28 cellular contexts compared by ENCODE assay signal in the genomic region with DNA sequence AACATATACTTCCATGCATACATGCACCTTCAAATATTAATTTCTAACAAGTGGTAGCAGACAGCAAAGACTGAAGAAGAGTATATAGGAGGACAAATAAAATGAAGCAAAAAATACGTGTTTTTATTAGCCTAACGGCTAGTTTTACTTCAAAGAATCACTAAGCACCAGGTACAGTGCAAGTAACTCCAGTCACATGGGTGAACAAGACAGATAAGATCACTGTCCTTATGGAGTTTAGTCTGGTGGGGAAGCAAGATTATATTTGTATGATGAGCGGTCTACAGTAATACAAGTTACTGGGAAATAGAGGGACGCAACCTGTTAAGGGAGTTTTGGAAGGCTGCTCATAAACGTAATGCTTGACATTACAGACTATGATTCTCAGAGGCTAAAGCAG.
"Had no signal": no experiment of that assay in that cellular context is flagged by ENCODE, and none has a peak within 500 bp of the region (broad histone marks: within the 10 kb centered on the region; RNA-seq: fewer than 3 reads in every experiment).

No MANE protein-coding gene starts in this region.

- DNase-seq: activated CD4-positive, alpha-beta memory T cell treated with anti-CD3 and anti-CD28 coated beads for 36 hours; activated CD4-positive, alpha-beta T cell treated with anti-CD3 and anti-CD28 coated beads for 36 hours; activated CD4-positive, alpha-beta T cell treated with anti-CD3 and anti-CD28 coated beads, Interleukin-2, amount 10 ng/mL, durations not matched to agents 24 days and 14 days; activated CD4-positive, CD25-positive, alpha-beta regulatory T cell; activated CD4-positive, CD25-positive, alpha-beta regulatory T cell treated with anti-CD3 and anti-CD28 coated beads, Interleukin-2, amount 50 U/mL, for 72 hours; activated CD8-positive, alpha-beta memory T cell treated with anti-CD3 and anti-CD28 coated beads, Interleukin-2, amount 10 ng/mL, durations not matched to agents 7 days and 5 days; activated CD8-positive, alpha-beta memory T cell treated with anti-CD3 and anti-CD28 coated beads, Interleukin-2, amount 50 U/mL, for 4 hours; activated CD8-positive, alpha-beta T cell treated with anti-CD3 and anti-CD28 coated beads, Interleukin-2, amount 10 ng/mL, durations not matched to agents 7 days and 5 days; activated effector memory CD4-positive, alpha-beta T cell treated with anti-CD3 and anti-CD28 coated beads, Interleukin-2, amount 50 U/mL, for 16 hours; activated naive CD4-positive, alpha-beta T cell treated with anti-CD3 and anti-CD28 coated beads for 36 hours; activated naive CD8-positive, alpha-beta T cell treated with anti-CD3 and anti-CD28 coated beads for 36 hours; activated naive CD8-positive, alpha-beta T cell treated with anti-CD3 and anti-CD28 coated beads, Interleukin-2, amount 50 U/mL, for 24 hours; activated T-cell treated with anti-CD3 and anti-CD28 coated beads, Interleukin-2, amount 50 U/mL, for 1 hour; activated T-cell treated with anti-CD3 and anti-CD28 coated beads, Interleukin-2, amount 50 U/mL, for 48 hours; adrenal gland; amygdala; aorta; body of pancreas; caudate nucleus; effector CD8-positive, alpha-beta T cell; foreskin fibroblast; head of caudate nucleus; T-helper 2 cell had no signal

- H3K27ac ChIP-seq: adrenal gland had no signal

- FAIRE-seq: colon, endometrium, endothelial cell of umbilical vein, frontal cortex had no signal

- H3K4me3 ChIP-seq: adrenal gland, body of pancreas had no signal

- ATAC-seq: activated CD4-positive, alpha-beta T cell treated with anti-CD3 and anti-CD28 coated beads for 36 hours; activated CD8-positive, alpha-beta memory T cell treated with anti-CD3 and anti-CD28 coated beads, Interleukin-2, amount 10 ng/mL, durations not matched to agents 7 days and 5 days; activated CD8-positive, alpha-beta T cell treated with anti-CD3 and anti-CD28 coated beads, Interleukin-2, amount 10 ng/mL, durations not matched to agents 7 days and 5 days; activated naive CD8-positive, alpha-beta T cell treated with anti-CD3 and anti-CD28 coated beads, Interleukin-2, amount 50 U/mL, for 24 hours; body of pancreas; esophagus mucosa had no signal

- H3K9me3 ChIP-seq: adrenal gland, body of pancreas had no signal

- H3K27me3 ChIP-seq: adrenal gland, body of pancreas had no signal
